Comparison of ENCODE assay signal across 21 cellular contexts in the genomic region with DNA sequence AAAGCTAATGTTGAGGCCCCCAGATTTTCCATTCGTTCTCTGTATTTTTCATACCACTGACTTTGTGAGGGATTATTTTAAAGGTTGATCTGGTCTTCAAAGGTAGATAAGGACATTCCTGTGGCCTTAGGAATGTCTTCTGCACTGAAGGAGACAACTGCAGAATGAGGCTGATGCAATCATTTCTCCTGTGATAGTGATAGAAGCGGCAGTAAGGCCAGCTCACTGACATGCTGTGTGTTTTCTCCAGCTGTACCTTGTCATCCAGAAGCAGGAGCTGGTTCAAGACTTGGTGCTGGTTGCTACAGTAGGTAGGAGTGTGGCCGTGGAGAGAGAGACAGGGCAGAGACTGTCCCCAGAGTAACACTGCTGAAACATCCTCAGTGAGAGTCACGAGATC. TPM values are rescaled to one million over a fixed set of nuclear protein-coding genes. Genes with fewer than 3 reads are reported as not detected.
DNase-seq lines count a peak whose midpoint lies in the region; TF ChIP-seq lines count a peak whose summit lies in the region.
"Had no signal": no experiment of that assay in that cellular context is flagged by ENCODE, and none has a peak within 500 bp of the region (broad histone marks: within the 10 kb centered on the region; RNA-seq: fewer than 3 reads in every experiment).

No MANE protein-coding gene starts in this region.

- DNase-seq in H9 (no peak), SK-N-SH (no peak), endothelial cell (ENCODE audit: low spot score) (no peak), trophoblast cell (peak; percentile 42 to 77), DMS 273 (lab: John Stamatoyannopoulos, UW; ENCODE audit: unreplicated experiment) (no peak), foreskin melanocyte (no peak)
- DNase-seq in activated naive CD4-positive, alpha-beta T cell (lab: John Stamatoyannopoulos, UW), result no peak
- DNase-seq: activated CD4-positive, alpha-beta T cell treated with anti-CD3 and anti-CD28 coated beads for 36 hours; activated gamma-delta T cell; aorta; EL; H7; naive B cell; NCI-H1105 treated with DMSO at 0.1 percent for 48 hours; NCI-H748 treated with DMSO at 0.1 percent for 48 hours; OCI-M1; stimulated activated CD4-positive, alpha-beta T cell treated with anti-CD3 and anti-CD28 coated beads, Interleukin-2, amount 100 ng/mL, for 48 hours; stomach had no signal

- no peaks in the 10 kb centered on the region for H3K27me3 ChIP-seq in H9 (ENCODE audit: insufficient read depth, low read length)
- H3K27me3 ChIP-seq in SK-N-SH (ENCODE audit: insufficient read depth), result no peaks in the 10 kb centered on the region
- no peaks in the 10 kb centered on the region for H3K27me3 ChIP-seq in trophoblast cell (ENCODE audit: insufficient read depth, low read length)
- H3K27me3 ChIP-seq: stomach had no signal

- H2BK20ac ChIP-seq in H9 (ENCODE audit: low read depth, low read length, poor library complexity, severe bottlenecking), result no peak overlapping the region

- H3K27ac Mint-ChIP-seq in H9 (peak overlapping the region in 2 of 3 experiments; percentile 0 to 51; a peak in 4 of 7 replicates), endothelial cell (ENCODE audit: unreplicated experiment) (peak overlapping the region; percentile 99)
- H3K27ac Mint-ChIP-seq: activated CD4-positive, alpha-beta T cell treated with anti-CD3 and anti-CD28 coated beads for 36 hours; naive B cell had no signal

- CTCF ChIA-PET in SK-N-SH (lab: Yijun Ruan, JAX), result interaction anchor here (0.9 to 2.1 kb wide), 4 partner anchors 10 to 19 kb away, joined by 3 to 7 read pairs (median 4); no protein-coding TSS in a partner anchor

- no peaks in the 10 kb centered on the region for H3K9me2 ChIP-seq in SK-N-SH

- H3K27ac ChIP-seq in H9 (ENCODE audit: insufficient read length, low read depth, low read length) (no peak overlapping the region), SK-N-SH (ENCODE audit: low read depth in 2 of 2, low read length in 1 of 2) (peak overlapping the region; percentile 24 to 50; a peak in 3 of 4 replicates), trophoblast cell (ENCODE audit: low read depth, low read length) (peak overlapping the region; percentile 92)
- H3K27ac ChIP-seq: coronary artery, HL-60, SK-N-MC, stomach had no signal

- H2AFZ ChIP-seq in H9 (ENCODE audit: low read length) (no peak overlapping the region), SK-N-SH (ENCODE audit: low read depth) (no peak overlapping the region), trophoblast cell (ENCODE audit: insufficient read depth, low read length, poor library complexity) (peak overlapping the region; percentile 47)

- peaks cover 50 to 70% of the 10 kb centered on the region in 2 experiments for H3K36me3 ChIP-seq in SK-N-SH (replicated peaks in 1 of 2; ENCODE audit: control insufficient read depth in 1 of 2, insufficient read depth in 2 of 2, low read length in 1 of 2)
- H3K36me3 ChIP-seq in trophoblast cell (ENCODE audit: control insufficient read depth in 1 of 2, insufficient read depth in 2 of 2, low read length in 2 of 2), result peaks cover 8 to 22% of the 10 kb centered on the region in 2 experiments

- H2BK5ac ChIP-seq in H9 (ENCODE audit: insufficient read length, low read length) (no peak overlapping the region), trophoblast cell (ENCODE audit: low read depth, low read length, poor library complexity) (peak overlapping the region; percentile 91)

- no peak overlapping the region for H3K4me2 ChIP-seq in H9 (ENCODE audit: insufficient read depth, insufficient read length, low read length)
- H3K4me2 ChIP-seq in SK-N-SH, result no peak overlapping the region
- H3K4me2 ChIP-seq in trophoblast cell (ENCODE audit: low read length), result no peak overlapping the region

- no peak overlapping the region for H3K18ac ChIP-seq in H9 (ENCODE audit: insufficient read length, low read depth, low read length)
- peak overlapping the region; percentile 94 for H3K18ac ChIP-seq in trophoblast cell (ENCODE audit: low read length)

- peaks cover 0 to 11% (median 3%) of the 10 kb centered on the region in 3 experiments; a peak in 3 of 7 replicates for H3K36me3 Mint-ChIP-seq in H9 (ENCODE audit: insufficient read depth in 1 of 3, low read depth in 3 of 3)
- H3K36me3 Mint-ChIP-seq in endothelial cell (ENCODE audit: low read depth, unreplicated experiment), result peaks cover 55% of the 10 kb centered on the region
- H3K36me3 Mint-ChIP-seq: naive B cell had no signal

- WGBS in H9 (ENCODE audit: extremely low coverage, insufficient read length, low lambda C conversion rate), result no CpG with 5 or more reads among the region's 4 CpGs
- 41% methylated on average over 4 of the region's 4 CpGs for WGBS in SK-N-SH (ENCODE audit: low lambda C conversion rate)
- no CpG with 5 or more reads among the region's 4 CpGs for WGBS in trophoblast cell (ENCODE audit: extremely low coverage, insufficient coverage, insufficient read length)

- no peak overlapping the region for H3K4ac ChIP-seq in H9 (ENCODE audit: low read depth, low read length)
- peak overlapping the region; percentile 57 for H3K4ac ChIP-seq in trophoblast cell (ENCODE audit: low read depth, low read length)

- H3K4me3 Mint-ChIP-seq in H9, result no peak overlapping the region
- peak overlapping the region; percentile 81 for H3K4me3 Mint-ChIP-seq in endothelial cell (ENCODE audit: unreplicated experiment)
- H3K4me3 Mint-ChIP-seq: activated CD4-positive, alpha-beta T cell treated with anti-CD3 and anti-CD28 coated beads for 36 hours; naive B cell had no signal

- H3K23me2 ChIP-seq in H9 (ENCODE audit: insufficient read length, low read depth, low read length, poor library complexity, severe bottlenecking), result no peaks in the 10 kb centered on the region

- H3K79me2 ChIP-seq in H9 (ENCODE audit: insufficient read depth, low read length) (no peaks in the 10 kb centered on the region), SK-N-SH (ENCODE audit: insufficient read depth) (peaks cover 52% of the 10 kb centered on the region), trophoblast cell (ENCODE audit: control insufficient read depth, insufficient read depth, low read length, poor library complexity) (peaks cover 2% of the 10 kb centered on the region)

- H3K23ac ChIP-seq in H9 (ENCODE audit: insufficient read length, low read depth, low read length), result no peak overlapping the region
- H3K23ac ChIP-seq in trophoblast cell (ENCODE audit: low read length), result no peak overlapping the region

- H3K9ac ChIP-seq in H9 (ENCODE audit: extremely low read depth, insufficient read length, low read length), result no peak overlapping the region
- H3K9ac ChIP-seq in SK-N-SH, result no peak overlapping the region
- H3K9ac ChIP-seq in trophoblast cell (ENCODE audit: low read length), result no peak overlapping the region

- H4K5ac ChIP-seq in H9 (ENCODE audit: insufficient read length, low read depth, low read length), result no peak overlapping the region

- H3K27me3 Mint-ChIP-seq in H9 (ENCODE audit: low read depth) (no peaks in the 10 kb centered on the region), endothelial cell (ENCODE audit: unreplicated experiment) (peaks cover 3% of the 10 kb centered on the region)

- H3K4me1 ChIP-seq in H9 (ENCODE audit: insufficient read depth, low read length) (no peaks in the 10 kb centered on the region), SK-N-SH (ENCODE audit: control insufficient read depth in 1 of 2, insufficient read depth in 2 of 2, low read depth in 1 of 2, low read length in 1 of 2) (peaks cover 0 to 14% of the 10 kb centered on the region in 2 experiments; a peak in 2 of 4 replicates), trophoblast cell (ENCODE audit: control insufficient read depth in 1 of 2, insufficient read depth in 2 of 2, low read length in 2 of 2) (peaks cover 3 to 11% of the 10 kb centered on the region in 2 experiments)
- H3K4me1 ChIP-seq: stomach had no signal

- H4K12ac ChIP-seq in trophoblast cell (ENCODE audit: low read depth, low read length), result no peak overlapping the region

- no peaks in the 10 kb centered on the region for H3K9me3 ChIP-seq in H9 (ENCODE audit: control insufficient read depth, low read depth, low read length)
- no peaks in the 10 kb centered on the region for H3K9me3 ChIP-seq in SK-N-SH
- peaks cover 1% of the 10 kb centered on the region for H3K9me3 ChIP-seq in trophoblast cell (ENCODE audit: insufficient read depth, low read depth, low read length)
- H3K9me3 ChIP-seq: stomach had no signal

- H3K14ac ChIP-seq in H9 (ENCODE audit: insufficient read depth, low read length) (no peak overlapping the region), trophoblast cell (ENCODE audit: low read length) (peak overlapping the region; percentile 82)

- no peak for TF ChIP-seq EP300 in SK-N-SH (IDR thresholded peaks at IDR 0.05; ENCODE audit: borderline replicate concordance in 1 of 2, low read depth in 1 of 2, low read length in 1 of 2)

- H3K79me1 ChIP-seq in H9 (ENCODE audit: insufficient read depth, low read depth, low read length, poor library complexity, severe bottlenecking) (no peaks in the 10 kb centered on the region), trophoblast cell (ENCODE audit: low read length) (peaks cover 12% of the 10 kb centered on the region)

- H3K4me1 Mint-ChIP-seq in H9 (peaks cover 3 to 5% of the 10 kb centered on the region in 2 experiments; a peak in 2 of 4 replicates), endothelial cell (ENCODE audit: unreplicated experiment) (peaks cover 41% of the 10 kb centered on the region)
- H3K4me1 Mint-ChIP-seq: activated CD4-positive, alpha-beta T cell treated with anti-CD3 and anti-CD28 coated beads for 36 hours; naive B cell had no signal

- H3K9me3 Mint-ChIP-seq in H9 (no peaks in the 10 kb centered on the region), endothelial cell (ENCODE audit: unreplicated experiment) (no peaks in the 10 kb centered on the region)
- H3K9me3 Mint-ChIP-seq: naive B cell had no signal

- H2BK12ac ChIP-seq in H9 (ENCODE audit: insufficient read length, low read depth, low read length) (no peak overlapping the region), trophoblast cell (ENCODE audit: low read length) (peak overlapping the region; percentile 94)

- TF ChIP-seq CTCF in H9 (conservative IDR thresholded peaks at IDR 0.05) (no peak), SK-N-SH (IDR thresholded peaks at IDR 0.05) (no peak), endothelial cell (IDR thresholded peaks at IDR 0.05; ENCODE audit: unreplicated experiment) (no peak)

- H2BK120ac ChIP-seq in H9 (ENCODE audit: low read depth, low read length, poor library complexity, severe bottlenecking) (no peak overlapping the region), trophoblast cell (ENCODE audit: insufficient read depth, low read length, poor library complexity) (peak overlapping the region; percentile 80)

- H4K20me1 ChIP-seq in H9 (ENCODE audit: control insufficient read depth, insufficient read depth, insufficient read length) (no peaks in the 10 kb centered on the region), SK-N-SH (ENCODE audit: insufficient read depth) (no peaks in the 10 kb centered on the region)

- H3F3A ChIP-seq in SK-N-SH (replicated peaks; ENCODE audit: insufficient read depth), result peaks cover 23% of the 10 kb centered on the region

- H3K4me3 ChIP-seq in SK-N-SH (ENCODE audit: low read depth in 2 of 2, low read length in 1 of 2) (no peak overlapping the region), trophoblast cell (ENCODE audit: low read depth, low read length) (no peak overlapping the region)
- H3K4me3 ChIP-seq: coronary artery, SK-N-MC, stomach had no signal

- H4K91ac ChIP-seq in H9 (ENCODE audit: insufficient read length, low read depth, low read length), result no peak overlapping the region
- H4K91ac ChIP-seq in trophoblast cell (ENCODE audit: low read depth, low read length), result peak overlapping the region; percentile 85

- H4K8ac ChIP-seq in H9 (replicated peaks; ENCODE audit: insufficient read length, low read depth, low read length) (no peak overlapping the region), trophoblast cell (ENCODE audit: low read depth, low read length) (peak overlapping the region; percentile 83)

- H2AK5ac ChIP-seq in H9 (ENCODE audit: insufficient read length, low read length) (no peak overlapping the region), trophoblast cell (ENCODE audit: low read length) (no peak overlapping the region)

- POLR2A ChIA-PET in SK-N-SH (lab: Yijun Ruan, JAX), result no interaction called here

- H3K56ac ChIP-seq in H9 (ENCODE audit: insufficient read length, low read depth, low read length), result no peak overlapping the region

- no peak overlapping the region for H3T11ph ChIP-seq in H9 (ENCODE audit: low read length)

- H2BK15ac ChIP-seq in H9 (ENCODE audit: low read depth, low read length), result no peak overlapping the region

- TF ChIP-seq RAD21 in SK-N-SH (IDR thresholded peaks at IDR 0.05; ENCODE audit: low read length), result no peak

RNA-seq across cellular contexts. Expression of a gene that starts 53.8 kb away (rescaled TPM):
- total RNA-seq in H9 (2021) (8.5 and 10.1 TPM in 2 replicates), endothelial cell (ENCODE audit: unreplicated experiment) (203 TPM)
- polyA plus RNA-seq in SK-N-SH (2012; rRNA removed), result 82.2 and 91.5 TPM in 2 replicates
- 82.3 and 82.9 TPM in 2 replicates for polyA plus RNA-seq in SK-N-SH (2012; cell fraction: cytosol; rRNA removed)
- 97.1 and 145 TPM in 2 replicates for polyA plus RNA-seq in SK-N-SH (2012; cell fraction: nucleus; rRNA removed)
- 29.5 and 31.4 TPM in 2 replicates for polyA plus RNA-seq in trophoblast cell (2013)

Comparison
In these comparisons a context has a peak if more than half of its experiments do, and no peak if none do; other contexts are left out.
1. DNase-seq: peak in trophoblast cell (2 of 2); none in H9 (single experiment), SK-N-SH (single experiment), endothelial cell (single experiment), activated naive CD4-positive, alpha-beta T cell (0 of 4), DMS 273 (single experiment) and foreskin melanocyte (single experiment).
2. RNA of a gene that starts 53.8 kb away (total RNA-seq): 203 TPM in endothelial cell (single experiment); 8.5 to 10.1 TPM in H9; every median in the first group is over 10 times any median in the second.